Comparison of ENCODE assay signal across 8 cellular contexts in genomic region chr13:50244913-50245574, GRCh38.
DNase-seq lines count a peak whose midpoint lies in the region; ATAC-seq and TF ChIP-seq lines count a peak whose summit lies in the region.
"Had no signal": no experiment of that assay in that cellular context is flagged by ENCODE, and none has a peak within 500 bp of the region (broad histone marks: within the 10 kb centered on the region; RNA-seq: fewer than 3 reads in every experiment).

No MANE protein-coding gene starts in this region.

- H3K27me3 ChIP-seq in lower lobe of right lung (ENCODE audit: low read depth) = no peaks in the 10 kb centered on the region
- no peaks in the 10 kb centered on the region for H3K27me3 ChIP-seq in tibial nerve
- H3K27me3 ChIP-seq: cardiac muscle cell had no signal

- TF ChIP-seq POLR2A in GM18505 (IDR thresholded peaks at IDR 0.05; ENCODE audit: borderline replicate concordance, extremely low read depth, insufficient read depth, insufficient read length) = no peak
- no peak for TF ChIP-seq POLR2A in tibial nerve (IDR thresholded peaks at IDR 0.05)

- H3K27me3 Mint-ChIP-seq in activated naive CD4-positive, alpha-beta T cell treated with anti-CD3 and anti-CD28 coated beads for 36 hours (ENCODE audit: low read depth) = peaks cover 13% of the 10 kb centered on the region

- H3K9me3 ChIP-seq in lower lobe of right lung (no peaks in the 10 kb centered on the region), tibial nerve (no peaks in the 10 kb centered on the region)

- TF ChIP-seq CTCF in lower lobe of right lung (IDR thresholded peaks at IDR 0.05) = no peak
- TF ChIP-seq CTCF in tibial nerve (IDR thresholded peaks at IDR 0.05) = no peak
- TF ChIP-seq CTCF in omental fat pad (IDR thresholded peaks at IDR 0.05) = no peak

- H3K4me3 ChIP-seq in lower lobe of right lung = no peak overlapping the region
- no peak overlapping the region for H3K4me3 ChIP-seq in tibial nerve
- H3K4me3 ChIP-seq: cardiac muscle cell had no signal

- H3K36me3 ChIP-seq in lower lobe of right lung = no peaks in the 10 kb centered on the region
- H3K36me3 ChIP-seq in tibial nerve = no peaks in the 10 kb centered on the region
- H3K36me3 ChIP-seq: cardiac muscle cell had no signal

- TF ChIP-seq EP300 in tibial nerve (IDR thresholded peaks at IDR 0.05) = peak in 1 of 2 donors; percentile 23

- CTCF ChIA-PET in activated naive CD4-positive, alpha-beta T cell treated with anti-CD3 and anti-CD28 coated beads for 36 hours (lab: Charles Lee) = interaction anchor here (0.6 to 1.3 kb wide), 2 partner anchors 8 to 647 kb away, joined by 3 to 4 read pairs; no protein-coding TSS in a partner anchor

- H3K4me1 Mint-ChIP-seq in activated naive CD4-positive, alpha-beta T cell treated with anti-CD3 and anti-CD28 coated beads for 36 hours (ENCODE audit: low read depth) = peaks cover 30% of the 10 kb centered on the region

- 50 to 52% methylated on average over 4 to 5 of the region's 5 CpGs for WGBS in tibial nerve, 2 donors

- no peak overlapping the region for H3K4me3 Mint-ChIP-seq in activated naive CD4-positive, alpha-beta T cell treated with anti-CD3 and anti-CD28 coated beads for 36 hours

- no peaks in the 10 kb centered on the region for H3K4me1 ChIP-seq in lower lobe of right lung
- peaks cover 0 to 28% (median 1%) of the 10 kb centered on the region in 4 donors for H3K4me1 ChIP-seq in tibial nerve

- no peaks in the 10 kb centered on the region for H3K9me3 Mint-ChIP-seq in activated naive CD4-positive, alpha-beta T cell treated with anti-CD3 and anti-CD28 coated beads for 36 hours

- H3K27ac Mint-ChIP-seq in activated naive CD4-positive, alpha-beta T cell treated with anti-CD3 and anti-CD28 coated beads for 36 hours = peak overlapping the region; percentile 72

- H3K36me3 Mint-ChIP-seq in activated naive CD4-positive, alpha-beta T cell treated with anti-CD3 and anti-CD28 coated beads for 36 hours (ENCODE audit: low read depth) = no peaks in the 10 kb centered on the region

- ATAC-seq in GM18505 (IDR thresholded peaks at IDR 0.05; ENCODE audit: unreplicated experiment) (peak; percentile 94), HG02588 (IDR thresholded peaks at IDR 0.05; ENCODE audit: unreplicated experiment) (peak; percentile 87), lower lobe of right lung (peak; percentile 85 to 95), omental fat pad (ENCODE audit: low FRiP score) (no peak)

- H3K27ac ChIP-seq in lower lobe of right lung (no peak overlapping the region), tibial nerve (peak overlapping the region in 1 of 4 donors; percentile 52)
- H3K27ac ChIP-seq: cardiac muscle cell had no signal

- intact Hi-C loops in activated naive CD4-positive, alpha-beta T cell treated with anti-CD3 and anti-CD28 coated beads for 36 hours (cut with micrococcal nuclease) = loop anchor here (1.0 to 2.0 kb wide), 10 partner anchors 8 to 648 kb away; partner anchors contain the start of gene TRIM13
- intact Hi-C loops in lower lobe of right lung (cut with DNase I) = no loop called here

- DNase-seq in NCI-H2196 treated with DMSO at 0.1 percent for 48 hours (lab: John Stamatoyannopoulos, UW; ENCODE audit: unreplicated experiment) (peak; percentile 18), lower lobe of right lung (no peak), tibial nerve (ENCODE audit: low spot score in 2 of 2) (no peak), omental fat pad (ENCODE audit: low spot score) (no peak)
- peak; percentile 84 for DNase-seq in activated naive CD4-positive, alpha-beta T cell treated with anti-CD3 and anti-CD28 coated beads for 36 hours

Comparison
In these comparisons a context has a peak if more than half of its experiments do, and no peak if none do; other contexts are left out.
1. DNase-seq: peak in NCI-H2196 treated with DMSO at 0.1 percent for 48 hours (single experiment) and activated naive CD4-positive, alpha-beta T cell treated with anti-CD3 and anti-CD28 coated beads for 36 hours (single experiment); none in lower lobe of right lung (single experiment), tibial nerve (0 of 2) and omental fat pad (single experiment).